Comparison of ENCODE assay signal across 1 cellular context in the genomic region with DNA sequence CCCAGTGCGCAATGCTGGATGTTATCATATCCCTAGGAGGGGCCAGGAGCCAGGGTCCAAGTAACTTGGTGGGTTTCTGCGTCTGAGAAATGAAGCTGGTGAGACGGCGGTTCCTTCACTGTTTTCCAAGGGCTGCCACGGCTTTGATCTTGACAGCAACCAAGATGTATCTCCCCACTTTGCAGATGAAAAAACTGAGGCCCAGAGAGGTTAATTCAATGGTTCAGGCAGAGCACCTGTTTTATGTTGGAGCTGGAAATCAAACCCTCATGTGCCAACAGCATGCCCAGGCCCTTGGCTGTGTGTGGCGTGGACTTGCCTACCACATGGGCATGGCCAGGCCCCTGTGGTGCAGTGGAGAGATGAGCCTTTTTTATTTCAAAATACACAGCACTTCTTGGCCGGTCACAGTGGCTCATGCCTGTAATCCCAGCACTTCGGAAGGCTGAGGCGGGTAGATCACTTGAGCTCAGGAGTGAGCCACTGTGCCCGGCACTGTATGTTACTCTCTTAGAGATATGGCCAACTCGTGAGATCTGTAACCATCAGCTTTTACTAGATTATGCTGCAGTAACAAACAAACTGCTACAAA.
TF ChIP-seq lines count a peak whose summit lies in the region.

No MANE protein-coding gene starts in this region.

TF ChIP-seq in A549, 52 proteins besides CTCF, POLR2A, EP300 and RAD21 (continued from another document):
- TF ChIP-seq HOXB13 (CRISPR knock-in tag; IDR thresholded peaks at IDR 0.05; ENCODE audit: low read depth) (no peak), FOSL2 (IDR thresholded peaks at IDR 0.05) (no peak), FOSL2 (CRISPR knock-in tag; IDR thresholded peaks at IDR 0.05) (no peak), FOSB (CRISPR knock-in tag; IDR thresholded peaks at IDR 0.05) (no peak), NFE2L2 (conservative IDR thresholded peaks at IDR 0.05; ENCODE audit: low read length) (no peak), RFX5 (IDR thresholded peaks at IDR 0.05) (no peak), KDM5A (IDR thresholded peaks at IDR 0.05) (no peak)
TF ChIP-seq in A549: peak in this region for 0.
